9 cellular contexts compared by ENCODE assay signal in genomic region chr1:213986925-213987250, GRCh38. TPM values are rescaled to one million over a fixed set of nuclear protein-coding genes. Genes with fewer than 3 reads are reported as not detected.
DNase-seq lines count a peak whose midpoint lies in the region; ATAC-seq and TF ChIP-seq lines count a peak whose summit lies in the region.
"Had no signal": no experiment of that assay in that cellular context is flagged by ENCODE, and none has a peak within 500 bp of the region (broad histone marks: within the 10 kb centered on the region; RNA-seq: fewer than 3 reads in every experiment).

No MANE protein-coding gene starts in this region.

- H3K9ac ChIP-seq in skeletal muscle tissue (ENCODE audit: low read depth in 1 of 3, low read length in 3 of 3): peak overlapping the region in 1 of 3 donors; percentile 65

- no peak for DNase-seq in HFFc6
- DNase-seq in T-cell: no peak
- no peak for DNase-seq in ACHN
- DNase-seq: activated naive CD4-positive, alpha-beta T cell treated with Interleukin-2 at 50 U/mL for 16 hours had no signal

- peaks cover 15 to 32% (median 29%) of the 10 kb centered on the region in 3 donors for H3K4me1 ChIP-seq in skeletal muscle tissue (ENCODE audit: control insufficient read depth in 3 of 3, insufficient read depth in 3 of 3, low read length in 3 of 3)

- peaks cover 40% of the 10 kb centered on the region for H3K27me3 Mint-ChIP-seq in HFFc6 (ENCODE audit: insufficient read depth)
- peaks cover 80 to 89% of the 10 kb centered on the region in 2 donors for H3K27me3 Mint-ChIP-seq in T-cell

- H3K36me3 ChIP-seq in skeletal muscle tissue (ENCODE audit: control insufficient read depth in 3 of 3, insufficient read depth in 3 of 3, low read length in 3 of 3): no peaks in the 10 kb centered on the region
- H3K36me3 ChIP-seq: SJSA1 had no signal

- CTCF ChIA-PET in T-cell (lab: Charles Lee): no interaction called here

- no peak overlapping the region for H3K27ac ChIP-seq in skeletal muscle tissue (ENCODE audit: low read depth, low read length)
- H3K27ac ChIP-seq: SJSA1 had no signal

- H3K4me1 Mint-ChIP-seq in HFFc6 (ENCODE audit: low read depth) (peaks cover 13% of the 10 kb centered on the region), T-cell (peaks cover 51 to 60% (median 52%) of the 10 kb centered on the region in 3 donors)

- POLR2A ChIA-PET in T-cell (lab: Charles Lee): interaction anchor here in 1 of 2 donors (0.6 kb wide), 1 partner anchor 43 kb away, joined by 6 read pairs; no protein-coding TSS in a partner anchor

- H3K4me3 ChIP-seq in iPS-18c (ENCODE audit: insufficient read depth, low read depth, low read length) (peak overlapping the region; percentile 28; the same call in 1 of the 2 replicates), skeletal muscle tissue (ENCODE audit: low read length in 3 of 3) (peak overlapping the region in 2 of 3 donors; percentile 25 to 75)

- ATAC-seq in T-cell (replicated peaks in 1 of 4) (no peak), GM19328 (IDR thresholded peaks at IDR 0.05; ENCODE audit: unreplicated experiment) (no peak), GM19351 (IDR thresholded peaks at IDR 0.05; ENCODE audit: unreplicated experiment) (no peak)

- H3K9me3 Mint-ChIP-seq in HFFc6 (peaks cover 3% of the 10 kb centered on the region; the same call in 1 of the 2 replicates), T-cell (peaks cover 0 to 6% (median 0%) of the 10 kb centered on the region in 3 donors)

- H3K4me3 Mint-ChIP-seq in HFFc6 (peak overlapping the region; percentile 93), T-cell (peak overlapping the region; percentile 53 to 91 (median 62))

- H3K9me3 ChIP-seq in iPS-18c (ENCODE audit: control insufficient read depth, insufficient read depth, low read length) (no peaks in the 10 kb centered on the region), skeletal muscle tissue (ENCODE audit: control insufficient read depth in 3 of 3, low read length in 3 of 3) (no peaks in the 10 kb centered on the region)
- H3K9me3 ChIP-seq: SJSA1 had no signal

- TF ChIP-seq CTCF in HFFc6 (IDR thresholded peaks at IDR 0.05): no peak

- H3K36me3 Mint-ChIP-seq in HFFc6 (ENCODE audit: low read depth) (no peaks in the 10 kb centered on the region), T-cell (no peaks in the 10 kb centered on the region)

- H3K27me3 ChIP-seq in skeletal muscle tissue (ENCODE audit: control insufficient read depth in 3 of 3, insufficient read depth in 3 of 3, low read length in 3 of 3): peaks cover 32 to 43% (median 34%) of the 10 kb centered on the region in 3 donors

- in situ Hi-C loops in ACHN (cut with HindIII; ENCODE audit: low pct_ligation_motif_present, low pct_unique_long_range_greater_than_20kb, low sequenced_read_pairs): no loop called here

- no peak overlapping the region for H3K27ac Mint-ChIP-seq in HFFc6
- no peak overlapping the region for H3K27ac Mint-ChIP-seq in T-cell

RNA-seq across cellular contexts. Expression of gene PROX1, which starts 0.9 kb away (rescaled TPM):
- under 1 TPM; 0.14 to 0.96 (median 0.31) TPM for total RNA-seq in HFFc6 (2021; fragmentation: NEBNext Ultra II Directional; extraction: Animal tissue kit (Norgen Biotek cat#: 25700))
- total RNA-seq in T-cell (under 1 TPM in 4 of 5 donors, not detected in 1; 0.22 to 0.75 (median 0.29) TPM), skeletal muscle tissue (6.3 TPM)
